Comparison of ENCODE assay signal across 19 cellular contexts in genomic region chr14:105742531-105742848, GRCh38.
DNase-seq lines count a peak whose midpoint lies in the region; ATAC-seq and TF ChIP-seq lines count a peak whose summit lies in the region.
"Had no signal": no experiment of that assay in that cellular context is flagged by ENCODE, and none has a peak within 500 bp of the region (broad histone marks: within the 10 kb centered on the region; RNA-seq: fewer than 3 reads in every experiment).

No MANE protein-coding gene starts in this region.

- H3K27me3 Mint-ChIP-seq in endothelial cell (ENCODE audit: unreplicated experiment), result peaks cover 29% of the 10 kb centered on the region
- H3K27me3 Mint-ChIP-seq: CD4-positive, CD25-positive, alpha-beta regulatory T cell had no signal

- H3K9me3 ChIP-seq in Karpas-422 (ENCODE audit: low read length), result no peaks in the 10 kb centered on the region
- no peaks in the 10 kb centered on the region for H3K9me3 ChIP-seq in spleen
- H3K9me3 ChIP-seq: Caco-2, MG63 had no signal

- H3K4me1 ChIP-seq in Karpas-422 (ENCODE audit: low read length) (peaks cover 23% of the 10 kb centered on the region), spleen (peaks cover 0 to 4% (median 0%) of the 10 kb centered on the region in 6 donors)
- H3K4me1 ChIP-seq: Caco-2 had no signal

- peaks cover 6% of the 10 kb centered on the region for H3K79me2 ChIP-seq in Karpas-422 (ENCODE audit: low read length)

- intact Hi-C loops in spleen (cut with DNase I; ENCODE audit: low total_unique reads), result no loop called here

- H3K9me3 Mint-ChIP-seq in endothelial cell (ENCODE audit: unreplicated experiment), result peaks cover 13% of the 10 kb centered on the region
- H3K9me3 Mint-ChIP-seq: CD4-positive, CD25-positive, alpha-beta regulatory T cell had no signal

- 82 to 100% (median 85%) methylated on average over 1 to 7 of the region's 7 CpGs for WGBS in spleen, 5 donors

- no peak for TF ChIP-seq POLR2A in spleen (IDR thresholded peaks at IDR 0.05)

- H3K36me3 ChIP-seq in Karpas-422 (ENCODE audit: insufficient read depth, low read length) (peaks cover 22% of the 10 kb centered on the region), spleen (no peaks in the 10 kb centered on the region)
- H3K36me3 ChIP-seq: MG63 had no signal

- H3K4me3 Mint-ChIP-seq in endothelial cell (ENCODE audit: unreplicated experiment), result no peak overlapping the region
- H3K4me3 Mint-ChIP-seq: CD4-positive, CD25-positive, alpha-beta regulatory T cell; HFFc6 had no signal

- H3K27ac ChIP-seq in Karpas-422 (ENCODE audit: low read length) (peak overlapping the region; percentile 55; the same call in 1 of the 2 replicates), coronary artery (no peak overlapping the region), spleen (no peak overlapping the region)

- H3K4me3 ChIP-seq in GM12864 (ENCODE audit: low read depth, low read length) (peak overlapping the region; percentile 42), Karpas-422 (ENCODE audit: low read length) (no peak overlapping the region), coronary artery (no peak overlapping the region), spleen (peak overlapping the region in 1 of 8 donors; percentile 41)
- H3K4me3 ChIP-seq: MG63 had no signal

- TF ChIP-seq CTCF in GM12864 (IDR thresholded peaks at IDR 0.05; ENCODE audit: low read depth, low read length, missing control alignments) (no peak), coronary artery (IDR thresholded peaks at IDR 0.05) (no peak), spleen (IDR thresholded peaks at IDR 0.05 in 8 of 11, conservative IDR thresholded peaks at IDR 0.05 in 3 of 11) (no peak), endothelial cell (IDR thresholded peaks at IDR 0.05; ENCODE audit: unreplicated experiment) (no peak)

- no peak for ATAC-seq in HG03565 (IDR thresholded peaks at IDR 0.05; ENCODE audit: unreplicated experiment)

- H4K20me1 ChIP-seq in Karpas-422 (ENCODE audit: insufficient read depth, low read depth, low read length), result peaks cover 4% of the 10 kb centered on the region; the same call in 1 of the 2 replicates

- H3K4me1 Mint-ChIP-seq in endothelial cell (ENCODE audit: unreplicated experiment), result no peaks in the 10 kb centered on the region
- H3K4me1 Mint-ChIP-seq: CD4-positive, CD25-positive, alpha-beta regulatory T cell had no signal

- H3K4me2 ChIP-seq in Karpas-422 (ENCODE audit: low read depth, low read length, poor library complexity, severe bottlenecking), result no peak overlapping the region

- DNase-seq in GM12864 (ENCODE audit: low read depth) (peak; percentile 38), Karpas-422 (peak; percentile 43), coronary artery (ENCODE audit: low spot score) (peak; percentile 66), spleen (peak; percentile 58), NCI-H2029 (lab: John Stamatoyannopoulos, UW) (no peak), endothelial cell (ENCODE audit: low spot score) (no peak), NOMO-1 treated with dmso at 0.1 percent for 144 hours (lab: John Stamatoyannopoulos, UW; ENCODE audit: unreplicated experiment) (no peak)
- DNase-seq: Caco-2; CD4-positive, CD25-positive, alpha-beta regulatory T cell; DMS153; EL; HFFc6; MG63; NCI-H1105; NCI-H1694; NCI-H226; NCI-H524 treated with DMSO at 0.1 percent for 48 hours; SHP77 treated with DMSO at 0.1 percent for 48 hours had no signal

- no peaks in the 10 kb centered on the region for H3K27me3 ChIP-seq in Karpas-422 (ENCODE audit: low read length)
- H3K27me3 ChIP-seq in spleen (replicated peaks in 1 of 7), result no peaks in the 10 kb centered on the region
- H3K27me3 ChIP-seq: MG63 had no signal

- peaks cover 5% of the 10 kb centered on the region for H3K36me3 Mint-ChIP-seq in endothelial cell (ENCODE audit: low read depth, unreplicated experiment)
- H3K36me3 Mint-ChIP-seq: CD4-positive, CD25-positive, alpha-beta regulatory T cell had no signal

- no peak overlapping the region for H3K27ac Mint-ChIP-seq in endothelial cell (ENCODE audit: unreplicated experiment)
- H3K27ac Mint-ChIP-seq: CD4-positive, CD25-positive, alpha-beta regulatory T cell; HFFc6 had no signal

- H2AFZ ChIP-seq in Karpas-422 (ENCODE audit: low read length), result no peak overlapping the region

- no peaks in the 10 kb centered on the region for H3K9me2 ChIP-seq in Karpas-422 (replicated peaks; ENCODE audit: insufficient read depth, low read length)

- no peak overlapping the region; the same call in 1 of the 2 replicates for H3K9ac ChIP-seq in Karpas-422 (ENCODE audit: low read length)

Comparison
In these comparisons a context has a peak if more than half of its experiments do, and no peak if none do; other contexts are left out.
1. DNase-seq: peak in GM12864 (single experiment), Karpas-422 (single experiment), coronary artery (single experiment) and spleen (single experiment); none in NCI-H2029 (single experiment), endothelial cell (single experiment) and NOMO-1 treated with dmso at 0.1 percent for 144 hours (single experiment).